23 cellular contexts compared by ENCODE assay signal in the genomic region with DNA sequence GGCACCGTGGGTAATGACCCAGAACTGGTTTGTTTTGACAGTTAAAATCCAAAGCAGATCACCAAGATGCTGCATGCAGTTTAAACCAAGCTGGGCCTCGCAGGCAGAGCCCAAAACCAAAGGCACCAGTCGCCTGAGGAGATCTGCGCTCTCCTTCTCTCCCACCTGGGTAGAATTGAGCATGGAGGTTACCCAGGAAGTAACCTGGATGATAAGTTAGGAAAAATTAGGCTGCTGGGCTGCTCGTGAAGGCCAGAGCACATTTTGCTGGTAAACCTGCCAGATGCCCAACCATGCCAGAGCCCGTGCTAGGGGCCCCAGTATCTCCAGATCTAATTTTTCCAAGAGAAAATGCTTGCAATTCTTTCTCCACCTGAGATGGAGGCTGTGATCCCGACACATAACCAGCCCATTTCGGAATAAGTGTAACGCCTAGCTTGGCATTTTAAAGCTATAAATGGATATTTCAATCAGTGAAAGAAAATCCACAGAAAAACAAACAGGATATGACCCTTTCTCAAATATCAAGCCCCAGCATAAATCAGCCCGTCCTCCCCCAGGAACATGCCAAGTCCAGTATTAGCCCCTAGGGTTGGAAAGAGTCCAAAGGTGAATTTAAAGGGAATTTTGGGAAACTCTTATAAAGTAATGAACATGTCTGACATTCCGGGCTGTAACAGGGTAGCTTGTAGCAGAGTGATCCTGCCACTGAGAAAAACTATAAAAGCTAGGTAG.
"Had no signal": no experiment of that assay in that cellular context is flagged by ENCODE, and none has a peak within 500 bp of the region (broad histone marks: within the 10 kb centered on the region; RNA-seq: fewer than 3 reads in every experiment).

No MANE protein-coding gene starts in this region.

- H3K4me1 ChIP-seq: foreskin keratinocyte, pancreas, thyroid gland had no signal

- H3K27ac ChIP-seq: epithelial cell of prostate, foreskin keratinocyte, gastroesophageal sphincter, neutrophil, pancreas, thyroid gland had no signal

- H3K27me3 ChIP-seq: foreskin keratinocyte, gastroesophageal sphincter, heart right ventricle, neutrophil, pancreas, thyroid gland had no signal

- H3K36me3 ChIP-seq: gastroesophageal sphincter, heart right ventricle, neutrophil, pancreas, thyroid gland had no signal

- H3K4me3 ChIP-seq: gastroesophageal sphincter, heart right ventricle, mucosa of descending colon, pancreas, thyroid gland had no signal

- DNase-seq: central memory CD4-positive, alpha-beta T cell; effector CD8-positive, alpha-beta T cell; endodermal cell; foreskin keratinocyte; left cardiac atrium; mesenchymal stem cell; naive B cell; pancreas; small intestine; stimulated activated CD4-positive, alpha-beta T cell treated with anti-CD3 and anti-CD28 coated beads, Interleukin-15, amount 100 ng/mL, for 24 hours; stimulated activated CD4-positive, alpha-beta T cell treated with anti-CD3 and anti-CD28 coated beads, Interleukin-4, amount 100 ng/mL, for 1 hour; stimulated activated CD8-positive, alpha-beta memory T cell treated with anti-CD3 and anti-CD28 coated beads, Interleukin-4, amount 100 ng/mL, for 48 hours; stimulated activated naive CD4-positive, alpha-beta T cell; stimulated activated naive CD8-positive, alpha-beta T cell treated with anti-CD3 and anti-CD28 coated beads, Interleukin-15, amount 100 ng/mL, for 72 hours; thyroid gland; trophoblast cell had no signal

- H3K9me3 ChIP-seq: mucosa of descending colon, neutrophil, pancreas, thyroid gland had no signal

- ATAC-seq: esophagus mucosa; foreskin keratinocyte; gastroesophageal sphincter; mucosa of descending colon; natural killer cell treated with Interleukin-12 subunit alpha and Interleukin-12 subunit beta and Interleukin-15 and Interleukin-18, amount 100 ng/mL, for 72 hours; pancreas; stimulated activated naive CD8-positive, alpha-beta T cell treated with anti-CD3 and anti-CD28 coated beads, Interleukin-15, amount 100 ng/mL, for 72 hours had no signal
